In the genomic region with DNA sequence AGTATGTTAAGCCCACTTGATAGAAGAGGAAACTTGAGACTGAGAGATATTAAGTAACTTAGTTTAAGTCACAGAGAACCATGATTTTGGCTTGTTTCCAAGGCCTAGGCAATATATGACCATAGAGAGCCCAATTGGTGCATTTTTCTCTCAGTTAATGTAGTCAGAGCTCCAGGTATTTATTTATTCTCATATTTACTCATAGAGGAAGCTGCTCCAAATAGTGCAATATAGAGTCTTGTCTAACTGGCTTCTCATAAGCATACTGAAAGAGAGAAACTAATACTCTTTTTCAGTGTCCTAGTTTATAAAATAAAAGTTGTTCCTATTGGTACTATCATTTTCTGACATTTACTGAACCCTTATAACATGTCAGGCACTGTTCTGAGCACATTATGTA, we compare ENCODE assay signal across 13 cellular contexts. TPM values are rescaled to one million over a fixed set of nuclear protein-coding genes. Genes with fewer than 3 reads are reported as not detected.
"Had no signal": no experiment of that assay in that cellular context is flagged by ENCODE, and none has a peak within 500 bp of the region (broad histone marks: within the 10 kb centered on the region; RNA-seq: fewer than 3 reads in every experiment).

No MANE protein-coding gene starts in this region.

- DNase-seq: activated CD4-positive, alpha-beta T cell treated with anti-CD3 and anti-CD28 coated beads for 1 hour; activated CD8-positive, alpha-beta memory T cell treated with anti-CD3 and anti-CD28 coated beads for 24 hours; activated effector memory CD4-positive, alpha-beta T cell treated with anti-CD3 and anti-CD28 coated beads, Interleukin-2, amount 50 U/mL, for 16 hours; activated naive CD8-positive, alpha-beta T cell treated with anti-CD3 and anti-CD28 coated beads, Interleukin-2, amount 50 U/mL, for 24 hours; esophagus squamous epithelium; foreskin fibroblast; ovary; stimulated activated CD4-positive, alpha-beta T cell treated with anti-CD3 and anti-CD28 coated beads, Interleukin-12 subunit alpha, Interleukin-12 subunit beta, amount 100 ng/mL, for 4 hours; testis had no signal

- H3K36me3 ChIP-seq: ovary had no signal

- H3K4me3 ChIP-seq: ascending aorta, esophagus squamous epithelium, ovary, testis had no signal

- H3K4me3 Mint-ChIP-seq: activated naive CD8-positive, alpha-beta T cell treated with anti-CD3 and anti-CD28 coated beads, Interleukin-2, amount 50 U/mL, for 24 hours; stimulated activated naive CD8-positive, alpha-beta T cell treated with anti-CD3 and anti-CD28 coated beads, Interleukin-15, Interleukin-2, amounts not matched to agents 100 ng/mL and 50 ng/mL, for 24 hours had no signal

- H3K27ac ChIP-seq: ascending aorta, esophagus squamous epithelium, ovary, testis had no signal

- H3K9me3 Mint-ChIP-seq: activated naive CD8-positive, alpha-beta T cell treated with anti-CD3 and anti-CD28 coated beads, Interleukin-2, amount 50 U/mL, for 24 hours; neural crest cell; stimulated activated naive CD8-positive, alpha-beta T cell treated with anti-CD3 and anti-CD28 coated beads, Interleukin-15, Interleukin-2, amounts not matched to agents 100 ng/mL and 50 ng/mL, for 24 hours had no signal

- H3K27me3 ChIP-seq: ascending aorta, esophagus squamous epithelium, testis had no signal

- H3K9me3 ChIP-seq: ascending aorta, esophagus squamous epithelium, ovary, testis had no signal

- H3K27ac Mint-ChIP-seq: activated naive CD8-positive, alpha-beta T cell treated with anti-CD3 and anti-CD28 coated beads, Interleukin-2, amount 50 U/mL, for 24 hours had no signal

- ATAC-seq: activated naive CD8-positive, alpha-beta T cell treated with anti-CD3 and anti-CD28 coated beads, Interleukin-2, amount 50 U/mL, for 24 hours had no signal

- H3K27me3 Mint-ChIP-seq: activated naive CD8-positive, alpha-beta T cell treated with anti-CD3 and anti-CD28 coated beads, Interleukin-2, amount 50 U/mL, for 24 hours; stimulated activated naive CD8-positive, alpha-beta T cell treated with anti-CD3 and anti-CD28 coated beads, Interleukin-15, Interleukin-2, amounts not matched to agents 100 ng/mL and 50 ng/mL, for 24 hours had no signal

- H3K4me1 ChIP-seq: ascending aorta, esophagus squamous epithelium, testis had no signal

RNA-seq across cellular contexts. Expression of a gene that starts 31.8 kb away (rescaled TPM):
- total RNA-seq: ascending aorta, bronchial epithelial cell, neural crest cell had no signal
